22 cellular contexts compared by ENCODE assay signal in the genomic region with DNA sequence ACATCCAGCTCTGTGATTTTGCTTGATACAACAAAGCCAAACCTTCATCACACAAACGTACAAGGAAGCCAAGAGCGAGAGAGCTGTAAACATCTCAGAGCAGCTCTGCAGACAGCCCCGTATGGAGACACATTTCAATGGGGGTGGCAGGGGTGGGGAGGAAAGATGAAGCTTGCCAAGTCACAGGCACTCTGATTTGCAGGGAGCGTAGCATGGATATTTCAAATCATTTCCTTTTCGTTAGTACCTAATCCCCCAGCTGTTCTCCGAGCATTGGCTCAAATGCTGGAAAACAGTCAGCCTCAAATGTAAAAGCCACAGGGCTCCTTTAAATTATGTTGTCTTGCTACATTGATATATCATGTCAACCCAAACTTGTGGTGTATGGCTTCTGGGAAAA.
DNase-seq lines count a peak whose midpoint lies in the region; ATAC-seq and TF ChIP-seq lines count a peak whose summit lies in the region.
"Had no signal": no experiment of that assay in that cellular context is flagged by ENCODE, and none has a peak within 500 bp of the region (broad histone marks: within the 10 kb centered on the region; RNA-seq: fewer than 3 reads in every experiment).

No MANE protein-coding gene starts in this region.

- H3K4me1 Mint-ChIP-seq in nephron progenitor cell, result peaks cover 81% of the 10 kb centered on the region
- no peaks in the 10 kb centered on the region for H3K4me1 Mint-ChIP-seq in stimulated activated effector memory CD8-positive, alpha-beta T cell treated with anti-CD3 and anti-CD28 coated beads, Interleukin-12 subunit alpha, Interleukin-12 subunit beta, amount 100 ng/mL, for 72 hours
- H3K4me1 Mint-ChIP-seq: activated CD4-positive, alpha-beta T cell treated with anti-CD3 and anti-CD28 coated beads, Interleukin-2, amount 10 ng/mL, durations not matched to agents 7 days and 5 days; activated naive CD8-positive, alpha-beta T cell treated with anti-CD3 and anti-CD28 coated beads, Interleukin-2, amount 10 ng/mL, durations not matched to agents 7 days and 5 days; stimulated activated naive CD8-positive, alpha-beta T cell treated with anti-CD3 and anti-CD28 coated beads, Interleukin-15, amount 100 ng/mL, for 72 hours had no signal

- no peak overlapping the region for H3K27ac Mint-ChIP-seq in nephron progenitor cell
- H3K27ac Mint-ChIP-seq in stimulated activated effector memory CD8-positive, alpha-beta T cell treated with anti-CD3 and anti-CD28 coated beads, Interleukin-12 subunit alpha, Interleukin-12 subunit beta, amount 100 ng/mL, for 72 hours, result no peak overlapping the region
- H3K27ac Mint-ChIP-seq: activated CD4-positive, alpha-beta T cell treated with anti-CD3 and anti-CD28 coated beads, Interleukin-2, amount 10 ng/mL, durations not matched to agents 7 days and 5 days; activated naive CD8-positive, alpha-beta T cell treated with anti-CD3 and anti-CD28 coated beads, Interleukin-2, amount 10 ng/mL, durations not matched to agents 7 days and 5 days; effector memory CD8-positive, alpha-beta T cell; mesothelial cell of epicardium; stimulated activated naive CD8-positive, alpha-beta T cell treated with anti-CD3 and anti-CD28 coated beads, Interleukin-15, amount 100 ng/mL, for 72 hours had no signal

- peaks cover 4% of the 10 kb centered on the region for H3K36me3 Mint-ChIP-seq in nephron progenitor cell (ENCODE audit: low read depth)
- no peaks in the 10 kb centered on the region for H3K36me3 Mint-ChIP-seq in stimulated activated effector memory CD8-positive, alpha-beta T cell treated with anti-CD3 and anti-CD28 coated beads, Interleukin-12 subunit alpha, Interleukin-12 subunit beta, amount 100 ng/mL, for 72 hours
- H3K36me3 Mint-ChIP-seq: activated naive CD8-positive, alpha-beta T cell treated with anti-CD3 and anti-CD28 coated beads, Interleukin-2, amount 10 ng/mL, durations not matched to agents 7 days and 5 days; mesothelial cell of epicardium had no signal

- H3K4me3 Mint-ChIP-seq in nephron progenitor cell, result peak overlapping the region; percentile 30
- no peak overlapping the region for H3K4me3 Mint-ChIP-seq in stimulated activated effector memory CD8-positive, alpha-beta T cell treated with anti-CD3 and anti-CD28 coated beads, Interleukin-12 subunit alpha, Interleukin-12 subunit beta, amount 100 ng/mL, for 72 hours
- H3K4me3 Mint-ChIP-seq: activated CD4-positive, alpha-beta T cell treated with anti-CD3 and anti-CD28 coated beads, Interleukin-2, amount 10 ng/mL, durations not matched to agents 7 days and 5 days; activated naive CD8-positive, alpha-beta T cell treated with anti-CD3 and anti-CD28 coated beads, Interleukin-2, amount 10 ng/mL, durations not matched to agents 7 days and 5 days; effector memory CD8-positive, alpha-beta T cell; mesothelial cell of epicardium; neural crest cell; stimulated activated naive CD8-positive, alpha-beta T cell treated with anti-CD3 and anti-CD28 coated beads, Interleukin-15, amount 100 ng/mL, for 72 hours had no signal

- H3K27me3 Mint-ChIP-seq in nephron progenitor cell (ENCODE audit: low read depth, poor library complexity), result peaks cover 5% of the 10 kb centered on the region
- H3K27me3 Mint-ChIP-seq: activated CD4-positive, alpha-beta T cell treated with anti-CD3 and anti-CD28 coated beads, Interleukin-2, amount 10 ng/mL, durations not matched to agents 7 days and 5 days; activated naive CD8-positive, alpha-beta T cell treated with anti-CD3 and anti-CD28 coated beads, Interleukin-2, amount 10 ng/mL, durations not matched to agents 7 days and 5 days had no signal

- ATAC-seq in stimulated activated effector memory CD8-positive, alpha-beta T cell treated with anti-CD3 and anti-CD28 coated beads, Interleukin-12 subunit alpha, Interleukin-12 subunit beta, amount 100 ng/mL, for 72 hours, result no peak
- ATAC-seq: effector memory CD8-positive, alpha-beta T cell; HCT116; stimulated activated naive CD8-positive, alpha-beta T cell treated with anti-CD3 and anti-CD28 coated beads, Interleukin-15, amount 100 ng/mL, for 72 hours had no signal

- H3K9me3 Mint-ChIP-seq in nephron progenitor cell, result peaks cover 12% of the 10 kb centered on the region
- peaks cover 10% of the 10 kb centered on the region for H3K9me3 Mint-ChIP-seq in stimulated activated effector memory CD8-positive, alpha-beta T cell treated with anti-CD3 and anti-CD28 coated beads, Interleukin-12 subunit alpha, Interleukin-12 subunit beta, amount 100 ng/mL, for 72 hours
- H3K9me3 Mint-ChIP-seq: activated CD4-positive, alpha-beta T cell treated with anti-CD3 and anti-CD28 coated beads, Interleukin-2, amount 10 ng/mL, durations not matched to agents 7 days and 5 days; activated naive CD8-positive, alpha-beta T cell treated with anti-CD3 and anti-CD28 coated beads, Interleukin-2, amount 10 ng/mL, durations not matched to agents 7 days and 5 days; effector memory CD8-positive, alpha-beta T cell; neural crest cell; stimulated activated naive CD8-positive, alpha-beta T cell treated with anti-CD3 and anti-CD28 coated beads, Interleukin-15, amount 100 ng/mL, for 72 hours had no signal

- DNase-seq in NCI-H1436 (lab: John Stamatoyannopoulos, UW), result peak; percentile 10
- no peak for DNase-seq in NCI-H1436 treated with DMSO at 0.1 percent for 48 hours (lab: John Stamatoyannopoulos, UW)
- peak; percentile 77 for DNase-seq in NCI-H1092 treated with DMSO at 0.1 percent for 48 hours (lab: John Stamatoyannopoulos, UW)
- peak; percentile 20 for DNase-seq in NCI-H524 treated with DMSO at 0.1 percent for 48 hours (lab: John Stamatoyannopoulos, UW)
- no peak for DNase-seq in nephron progenitor cell
- DNase-seq in NCI-H2227 (lab: John Stamatoyannopoulos, UW; ENCODE audit: unreplicated experiment), result no peak
- DNase-seq in stimulated activated CD4-positive, alpha-beta T cell treated with anti-CD3 and anti-CD28 coated beads, Interleukin-4, amount 100 ng/mL, for 1 hour, result no peak
- DNase-seq in stimulated activated effector memory CD8-positive, alpha-beta T cell treated with anti-CD3 and anti-CD28 coated beads, Interleukin-12 subunit alpha, Interleukin-12 subunit beta, amount 100 ng/mL, for 72 hours (ENCODE audit: low spot score in 2 of 2), result no peak
- DNase-seq: 8988T; activated CD4-positive, alpha-beta T cell treated with anti-CD3 and anti-CD28 coated beads, Interleukin-2, amount 10 ng/mL, durations not matched to agents 7 days and 5 days; activated naive CD8-positive, alpha-beta T cell treated with anti-CD3 and anti-CD28 coated beads, Interleukin-2, amount 10 ng/mL, durations not matched to agents 7 days and 5 days; BE2C; effector memory CD8-positive, alpha-beta T cell; Karpas-422; left cardiac atrium; small intestine; stimulated activated CD4-positive, alpha-beta T cell treated with anti-CD3 and anti-CD28 coated beads, Interleukin-2, amount 100 ng/mL, for 48 hours; stimulated activated naive CD8-positive, alpha-beta T cell treated with anti-CD3 and anti-CD28 coated beads, Interleukin-15, amount 100 ng/mL, for 72 hours; upper lobe of left lung had no signal

- no peak for TF ChIP-seq CTCF in nephron progenitor cell (IDR thresholded peaks at IDR 0.05)

Comparison
In these comparisons a context has a peak if more than half of its experiments do, and no peak if none do; other contexts are left out.
1. DNase-seq: peak in NCI-H1436 (single experiment), NCI-H1092 treated with DMSO at 0.1 percent for 48 hours (single experiment) and NCI-H524 treated with DMSO at 0.1 percent for 48 hours (single experiment); none in NCI-H1436 treated with DMSO at 0.1 percent for 48 hours (single experiment), nephron progenitor cell (single experiment), NCI-H2227 (single experiment), stimulated activated CD4-positive, alpha-beta T cell treated with anti-CD3 and anti-CD28 coated beads, Interleukin-4, amount 100 ng/mL, for 1 hour (single experiment) and stimulated activated effector memory CD8-positive, alpha-beta T cell treated with anti-CD3 and anti-CD28 coated beads, Interleukin-12 subunit alpha, Interleukin-12 subunit beta, amount 100 ng/mL, for 72 hours (0 of 2).